ENCODE assay signal across 7 cellular contexts in genomic region chr17:32821987-32822933, GRCh38. TPM values are rescaled to one million over a fixed set of nuclear protein-coding genes. Genes with fewer than 3 reads are reported as not detected.
A peak's percentile ranks its signal among the peaks of the same experiment; 100 is the strongest.
DNase-seq lines count a peak whose midpoint lies in the region; TF ChIP-seq lines count a peak whose summit lies in the region.
"Not testable (repeated sequence)": the region's sequence is repeated elsewhere in the genome, so short reads cannot be mapped to it uniquely, and the experiment has no call there.

No MANE protein-coding gene starts in this region.

- not testable (repeated sequence) for H3K36me3 ChIP-seq in cardiac muscle cell; skeletal muscle satellite cell (ENCODE audit: insufficient read depth, low read length)

- not testable (repeated sequence) for TF ChIP-seq CTCF in GM12875 (IDR thresholded peaks at IDR 0.05; ENCODE audit: borderline replicate concordance, insufficient read depth, low read depth, low read length); chondrocyte (IDR thresholded peaks at IDR 0.05); cardiac muscle cell (IDR thresholded peaks at IDR 0.05; ENCODE audit: low read depth, low read length)

- peak overlapping the region; percentile 53 for H3K4me3 ChIP-seq in GM12875 (ENCODE audit: low read depth, low read length)
- H3K4me3 ChIP-seq in cardiac muscle cell = peak overlapping the region; percentile 16
- H3K4me3 ChIP-seq in skeletal muscle satellite cell (ENCODE audit: low read length) = peak overlapping the region; percentile 64

- H3K4me1 ChIP-seq in cardiac muscle cell (ENCODE audit: low read depth); skeletal muscle satellite cell (ENCODE audit: control insufficient read depth, insufficient read depth, low read length): not testable (repeated sequence)

- H3K36me3 Mint-ChIP-seq in chondrocyte (ENCODE audit: low read depth) = not testable (repeated sequence)

- not testable (repeated sequence) for H3K27ac Mint-ChIP-seq in chondrocyte (ENCODE audit: unreplicated experiment)

- DNase-seq in NCI-H1417 treated with DMSO at 0.1 percent for 48 hours (lab: John Stamatoyannopoulos, UW) (peak; percentile 9), cardiac muscle cell (ENCODE audit: low read depth in 1 of 2, low spot score in 1 of 2) (peak; percentile 12 to 20), lung microvascular endothelial cell (ENCODE audit: low read depth in 2 of 2) (peak; percentile 29 to 38)
- DNase-seq in activated CD8-positive, alpha-beta memory T cell treated with anti-CD3 and anti-CD28 coated beads, Interleukin-2, amount 50 U/mL, for 4 hours = peak; percentile 20
- not testable (repeated sequence) for DNase-seq in chondrocyte (ENCODE audit: low spot score)

- H3K4me1 Mint-ChIP-seq in chondrocyte (ENCODE audit: low read depth) = peaks cover 52% of the 10 kb centered on the region

- not testable (repeated sequence) for H3K9me3 ChIP-seq in cardiac muscle cell (ENCODE audit: low read depth); skeletal muscle satellite cell (replicated peaks; ENCODE audit: low read length)

- H3K27me3 ChIP-seq in cardiac muscle cell; skeletal muscle satellite cell (ENCODE audit: control insufficient read depth, insufficient read depth, low read length): not testable (repeated sequence)

- not testable (repeated sequence) for H3K27ac ChIP-seq in cardiac muscle cell

- H3K4me3 Mint-ChIP-seq in chondrocyte (ENCODE audit: unreplicated experiment) = peak overlapping the region; percentile 31

- H3K4me2 ChIP-seq in skeletal muscle satellite cell (ENCODE audit: low read length) = peak overlapping the region; percentile 74

- H3K9ac ChIP-seq in skeletal muscle satellite cell (ENCODE audit: low read depth, low read length) = peak overlapping the region; percentile 52

- not testable (repeated sequence) for H3K9me3 Mint-ChIP-seq in chondrocyte (ENCODE audit: low read depth)

- H3K27me3 Mint-ChIP-seq in chondrocyte (ENCODE audit: low read depth) = not testable (repeated sequence)

RNA-seq across cellular contexts. Expression of gene MYO1D, which starts 54.7 kb away (rescaled TPM):
- total RNA-seq in chondrocyte (96.5 to 113 TPM (median 107 TPM) in 3 replicates), cardiac muscle cell (43.7 and 56.4 TPM in 2 replicates), lung microvascular endothelial cell (56.3 and 57.8 TPM in 2 replicates)
- polyA plus RNA-seq in cardiac muscle cell = 30.3 and 34.3 TPM in 2 replicates
- total RNA-seq in skeletal muscle satellite cell (2012; rRNA removed) = 5.8 and 14.6 TPM in 2 replicates
